In genomic region chr9:134139081-134139480, GRCh38 we compare ENCODE assay signal across 1 cellular context.
TF ChIP-seq lines count a peak whose summit lies in the region.

No MANE protein-coding gene starts in this region.

TF ChIP-seq in SK-N-SH treated with all-trans-retinoic acid at 6 μM for 48 hours, 23 proteins besides CTCF, POLR2A, EP300 and RAD21:
- no peak for TF ChIP-seq CSRNP3 (CRISPR knock-in tag; IDR thresholded peaks at IDR 0.05)
- no peak for TF ChIP-seq GLIS3 (CRISPR knock-in tag; IDR thresholded peaks at IDR 0.05)
TF ChIP-seq in SK-N-SH treated with all-trans-retinoic acid at 6 μM for 48 hours: peak in this region for 0.
